Comparison of ENCODE assay signal across 14 cellular contexts in genomic region chr4:87849612-87850011, GRCh38. TPM values are rescaled to one million over a fixed set of nuclear protein-coding genes. Genes with fewer than 3 reads are reported as not detected.
DNase-seq lines count a peak whose midpoint lies in the region; ATAC-seq, FAIRE-seq and TF ChIP-seq lines count a peak whose summit lies in the region.
"Had no signal": no experiment of that assay in that cellular context is flagged by ENCODE, and none has a peak within 500 bp of the region (broad histone marks: within the 10 kb centered on the region; RNA-seq: fewer than 3 reads in every experiment).

No MANE protein-coding gene starts in this region.

- DNase-seq in GM19239 (ENCODE audit: insufficient read length, low spot score) (no peak), caudate nucleus (lab: John Stamatoyannopoulos, UW) (no peak), natural killer cell (no peak), foreskin keratinocyte (no peak), cerebellum (ENCODE audit: low spot score) (no peak), hippocampal formation (lab: John Stamatoyannopoulos, UW) (no peak)
- DNase-seq: activated CD4-positive, alpha-beta T cell treated with anti-CD3 and anti-CD28 coated beads for 1 hour; activated gamma-delta T cell had no signal

- intact Hi-C loops in natural killer cell (cut with micrococcal nuclease), result loop anchor here (2.0 to 10.0 kb wide), 4 partner anchors 172 to 475 kb away; no protein-coding TSS in a partner anchor

- H3K4me1 Mint-ChIP-seq in natural killer cell, result peaks cover 10 to 17% of the 10 kb centered on the region in 2 donors

- H3K27me3 ChIP-seq in OCI-LY3 (ENCODE audit: low read depth, low read length) (peaks cover 21% of the 10 kb centered on the region), foreskin keratinocyte (peaks cover 7% of the 10 kb centered on the region)

- no peaks in the 10 kb centered on the region for H4K20me1 ChIP-seq in OCI-LY3 (ENCODE audit: insufficient read depth, low read length)

- H2AFZ ChIP-seq in OCI-LY3 (ENCODE audit: low read depth, low read length), result peak overlapping the region; percentile 94

- H3K9me3 ChIP-seq in OCI-LY3 (ENCODE audit: insufficient read depth, low read length), result no peaks in the 10 kb centered on the region
- H3K9me3 ChIP-seq: left ventricle myocardium inferior had no signal

- H3K27ac ChIP-seq in OCI-LY3 (ENCODE audit: low read length), result no peak overlapping the region
- H3K27ac ChIP-seq in caudate nucleus (ENCODE audit: low read depth, low read length), result peak overlapping the region; percentile 83
- H3K27ac ChIP-seq in foreskin keratinocyte, result no peak overlapping the region

- H3K4me1 ChIP-seq in OCI-LY3 (ENCODE audit: low read length) (peaks cover 22% of the 10 kb centered on the region), foreskin keratinocyte (no peaks in the 10 kb centered on the region)

- FAIRE-seq in GM19239 (lab: Jason Lieb, UNC), result peak; percentile 14
- FAIRE-seq: colon had no signal

- H3K36me3 ChIP-seq in OCI-LY3 (replicated peaks; ENCODE audit: low read depth, low read length), result no peaks in the 10 kb centered on the region
- H3K36me3 ChIP-seq: left ventricle myocardium inferior had no signal

- ATAC-seq in natural killer cell (peak; percentile 19 to 75 (median 33)), foreskin keratinocyte (no peak), HG03571 (IDR thresholded peaks at IDR 0.05; ENCODE audit: unreplicated experiment) (no peak)

- H3K9ac ChIP-seq in OCI-LY3 (ENCODE audit: low read length), result no peak overlapping the region

- H3K4me3 Mint-ChIP-seq in natural killer cell, result no peak overlapping the region

- no peaks in the 10 kb centered on the region for H3K36me3 Mint-ChIP-seq in natural killer cell

- no peaks in the 10 kb centered on the region for H3K79me2 ChIP-seq in OCI-LY3 (ENCODE audit: low read length)

- peaks cover 20 to 36% of the 10 kb centered on the region in 2 donors for H3K27me3 Mint-ChIP-seq in natural killer cell (ENCODE audit: low read depth in 2 of 2)

- H3K4me3 ChIP-seq in OCI-LY3 (ENCODE audit: low read length), result peak overlapping the region; percentile 78

- TF ChIP-seq CTCF in OCI-LY3 (IDR thresholded peaks at IDR 0.05; ENCODE audit: low read depth, low read length) (no peak), natural killer cell (IDR thresholded peaks at IDR 0.05) (no peak), foreskin keratinocyte (conservative IDR thresholded peaks at IDR 0.05) (no peak)

- peak overlapping the region in 1 of 2 donors; percentile 9 for H3K27ac Mint-ChIP-seq in natural killer cell
- H3K27ac Mint-ChIP-seq: stimulated activated naive CD8-positive, alpha-beta T cell treated with anti-CD3 and anti-CD28 coated beads, Interleukin-15, Interleukin-2, amounts not matched to agents 100 ng/mL and 50 ng/mL, for 24 hours had no signal

- H3K4me2 ChIP-seq in OCI-LY3 (ENCODE audit: low read length), result peak overlapping the region; percentile 93

- H3K9me3 Mint-ChIP-seq in natural killer cell, result no peaks in the 10 kb centered on the region
- H3K9me3 Mint-ChIP-seq: stimulated activated naive CD8-positive, alpha-beta T cell treated with anti-CD3 and anti-CD28 coated beads, Interleukin-15, Interleukin-2, amounts not matched to agents 100 ng/mL and 50 ng/mL, for 24 hours had no signal

RNA-seq across cellular contexts. Expression of gene MEPE, which starts 16.8 kb away (rescaled TPM):
- not detected for total RNA-seq in natural killer cell
- not detected in 2 replicates for total RNA-seq in foreskin keratinocyte
- not detected in 2 replicates for polyA plus RNA-seq in foreskin keratinocyte
- total RNA-seq in cerebellum, result not detected
- total RNA-seq: left ventricle myocardium inferior, posterior vena cava had no signal

RNA-seq across cellular contexts. Expression of gene IBSP, which starts 50.3 kb away (rescaled TPM):
- not detected for total RNA-seq in natural killer cell
- not detected in 2 replicates for total RNA-seq in foreskin keratinocyte
- not detected in 2 replicates for polyA plus RNA-seq in foreskin keratinocyte
- 0.27 TPM for total RNA-seq in cerebellum
- total RNA-seq: left ventricle myocardium inferior, posterior vena cava had no signal

Comparison
In these comparisons a context has a peak if more than half of its experiments do, and no peak if none do; other contexts are left out.
1. ATAC-seq: peak in natural killer cell (3 of 3); none in foreskin keratinocyte (single experiment) and HG03571 (single experiment).